In genomic region chr12:55631056-55631455, GRCh38 we compare ENCODE assay signal across 33 cellular contexts. TPM values are rescaled to one million over a fixed set of nuclear protein-coding genes. Genes with fewer than 3 reads are reported as not detected.
"Had no signal": no experiment of that assay in that cellular context is flagged by ENCODE, and none has a peak within 500 bp of the region (broad histone marks: within the 10 kb centered on the region; RNA-seq: fewer than 3 reads in every experiment).

No MANE protein-coding gene starts in this region.

- H3K36me3 ChIP-seq: lower lobe of right lung, pancreas, prostate gland, right lobe of liver, tibial nerve, uterus had no signal

- H3K4me1 ChIP-seq: lower lobe of right lung, pancreas, prostate gland, right lobe of liver, tibial nerve, uterus had no signal

- H3K4me3 ChIP-seq: lower lobe of right lung, pancreas, prostate gland, right lobe of liver, smooth muscle cell, tibial nerve, uterus had no signal

- H3K9me3 ChIP-seq: lower lobe of right lung, pancreas, prostate gland, right lobe of liver, tibial nerve, uterus had no signal

- H3K27ac Mint-ChIP-seq: immature natural killer cell; naive thymus-derived CD8-positive, alpha-beta T cell; nephron; stimulated activated memory B cell treated with anti-CD40 and anti-IgM and Interleukin-4, amounts not matched to agents 10 μg/mL and 1 μg/mL and 100 μg/mL, for 72 hours; stimulated activated naive CD8-positive, alpha-beta T cell treated with anti-CD3 and anti-CD28 coated beads, Interleukin-15, amount 100 ng/mL, for 72 hours; type B pancreatic cell had no signal

- H3K36me3 Mint-ChIP-seq: immature natural killer cell; naive thymus-derived CD8-positive, alpha-beta T cell; stimulated activated memory B cell treated with anti-CD40 and anti-IgM and Interleukin-4, amounts not matched to agents 10 μg/mL and 1 μg/mL and 100 μg/mL, for 72 hours; type B pancreatic cell had no signal

- H3K4me3 Mint-ChIP-seq: immature natural killer cell; naive thymus-derived CD8-positive, alpha-beta T cell; nephron; neural crest cell; stimulated activated memory B cell treated with anti-CD40 and anti-IgM and Interleukin-4, amounts not matched to agents 10 μg/mL and 1 μg/mL and 100 μg/mL, for 72 hours; stimulated activated naive CD8-positive, alpha-beta T cell treated with anti-CD3 and anti-CD28 coated beads, Interleukin-15, amount 100 ng/mL, for 72 hours; type B pancreatic cell had no signal

- DNase-seq: hypothalamus; immature natural killer cell; kidney; lower lobe of right lung; mammary epithelial cell; mesenchymal stem cell; naive thymus-derived CD8-positive, alpha-beta T cell; nucleus accumbens; pancreas; posterior cingulate gyrus; retina; right lobe of liver; stimulated activated CD4-positive, alpha-beta T cell treated with anti-CD3 and anti-CD28 coated beads, Interleukin-1b, Interleukin-23, amount 100 ng/mL, for 48 hours; stimulated activated CD4-positive, alpha-beta T cell treated with anti-CD3 and anti-CD28 coated beads, Interleukin-2, amount 100 ng/mL, for 48 hours; stimulated activated CD4-positive, alpha-beta T cell treated with anti-CD3 and anti-CD28 coated beads, Interleukin-4, amount 100 ng/mL, for 4 hours; stimulated activated CD8-positive, alpha-beta memory T cell treated with anti-CD3 and anti-CD28 coated beads, Interleukin-4, amount 100 ng/mL, for 48 hours; stimulated activated naive CD4-positive, alpha-beta T cell treated with Interleukin-2 at 50 U/mL for 16 hours; stimulated activated naive CD8-positive, alpha-beta T cell treated with anti-CD3 and anti-CD28 coated beads, Interleukin-15, amount 100 ng/mL, for 72 hours; substantia nigra; uterus had no signal

- H3K27me3 ChIP-seq: pancreas, right lobe of liver, tibial nerve, uterus had no signal

- H3K4me1 Mint-ChIP-seq: immature natural killer cell; nephron; neural crest cell; stimulated activated memory B cell treated with anti-CD40 and anti-IgM and Interleukin-4, amounts not matched to agents 10 μg/mL and 1 μg/mL and 100 μg/mL, for 72 hours had no signal

- ATAC-seq: naive thymus-derived CD8-positive, alpha-beta T cell; pancreas; stimulated activated memory B cell treated with anti-CD40 and anti-IgM and Interleukin-4, amounts not matched to agents 10 μg/mL and 1 μg/mL and 100 μg/mL, for 72 hours; stimulated activated naive CD8-positive, alpha-beta T cell treated with anti-CD3 and anti-CD28 coated beads, Interleukin-15, amount 100 ng/mL, for 72 hours had no signal

- H3K27ac ChIP-seq: lower lobe of right lung, pancreas, prostate gland, right lobe of liver, tibial nerve, uterus had no signal

- H3K9me3 Mint-ChIP-seq: immature natural killer cell; naive thymus-derived CD8-positive, alpha-beta T cell; nephron; neural crest cell; stimulated activated memory B cell treated with anti-CD40 and anti-IgM and Interleukin-4, amounts not matched to agents 10 μg/mL and 1 μg/mL and 100 μg/mL, for 72 hours; stimulated activated naive CD8-positive, alpha-beta T cell treated with anti-CD3 and anti-CD28 coated beads, Interleukin-15, amount 100 ng/mL, for 72 hours; type B pancreatic cell had no signal

RNA-seq across cellular contexts. Expression of gene OR10P1, which starts 5.6 kb away (rescaled TPM):
- total RNA-seq: kidney; liver; lower lobe of right lung; mammary epithelial cell; mucosa of gallbladder; naive thymus-derived CD8-positive, alpha-beta T cell; neural crest cell; osteoblast; pancreas; prostate gland; right lobe of liver; skeletal muscle tissue; smooth muscle cell; temporal lobe; tibial nerve; ureter; uterus had no signal
- polyA plus RNA-seq: immature natural killer cell; liver; mammary epithelial cell; naive thymus-derived CD8-positive, alpha-beta T cell; pancreas; smooth muscle cell had no signal

RNA-seq across cellular contexts. Expression of gene OR2AP1, which starts 58.8 kb away (rescaled TPM):
- total RNA-seq: kidney; liver; lower lobe of right lung; mammary epithelial cell; mucosa of gallbladder; naive thymus-derived CD8-positive, alpha-beta T cell; neural crest cell; osteoblast; pancreas; prostate gland; right lobe of liver; skeletal muscle tissue; smooth muscle cell; temporal lobe; tibial nerve; ureter; uterus had no signal
- polyA plus RNA-seq: immature natural killer cell; liver; mammary epithelial cell; naive thymus-derived CD8-positive, alpha-beta T cell; pancreas; smooth muscle cell had no signal
